In genomic region chr19:39160889-39161672, GRCh38 we compare ENCODE assay signal across 17 cellular contexts. TPM values are rescaled to one million over a fixed set of nuclear protein-coding genes. Genes with fewer than 3 reads are reported as not detected.
DNase-seq lines count a peak whose midpoint lies in the region; ATAC-seq, FAIRE-seq and TF ChIP-seq lines count a peak whose summit lies in the region.
"Had no signal": no experiment of that assay in that cellular context is flagged by ENCODE, and none has a peak within 500 bp of the region (broad histone marks: within the 10 kb centered on the region; RNA-seq: fewer than 3 reads in every experiment).

No MANE protein-coding gene starts in this region.

- H3K36me3 Mint-ChIP-seq in activated naive CD4-positive, alpha-beta T cell treated with anti-CD3 and anti-CD28 coated beads, Interleukin-2, amount 50 U/mL, for 72 hours = no peaks in the 10 kb centered on the region
- no peaks in the 10 kb centered on the region for H3K36me3 Mint-ChIP-seq in activated CD4-positive, alpha-beta T cell treated with anti-CD3 and anti-CD28 coated beads, Interleukin-2, amount 10 ng/mL, durations not matched to agents 24 days and 14 days (ENCODE audit: low read depth)

- no peak for FAIRE-seq in pancreas (lab: Jason Lieb, UNC)
- FAIRE-seq: G401.6 had no signal

- H3K9me3 Mint-ChIP-seq in activated naive CD4-positive, alpha-beta T cell treated with anti-CD3 and anti-CD28 coated beads, Interleukin-2, amount 50 U/mL, for 72 hours = no peaks in the 10 kb centered on the region
- H3K9me3 Mint-ChIP-seq in activated CD4-positive, alpha-beta T cell treated with anti-CD3 and anti-CD28 coated beads, Interleukin-2, amount 10 ng/mL, durations not matched to agents 24 days and 14 days = no peaks in the 10 kb centered on the region
- H3K9me3 Mint-ChIP-seq: activated T-cell treated with anti-CD3 and anti-CD28 coated beads, Interleukin-2, amount 50 U/mL, for 72 hours had no signal

- intact Hi-C loops in pancreas (cut with DNase I) = no loop called here
- intact Hi-C loops in activated CD4-positive, alpha-beta T cell treated with anti-CD3 and anti-CD28 coated beads, Interleukin-2, amount 10 ng/mL, durations not matched to agents 24 days and 14 days (cut with micrococcal nuclease) = no loop called here

- TF ChIP-seq CTCF in C4-2B (conservative IDR thresholded peaks at IDR 0.05) = no peak
- no peak for TF ChIP-seq CTCF in VCaP (conservative IDR thresholded peaks at IDR 0.05)
- no peak for TF ChIP-seq CTCF in fibroblast of lung (conservative IDR thresholded peaks at IDR 0.05 in 1 of 2, IDR thresholded peaks at IDR 0.05 in 1 of 2; ENCODE audit: low read depth in 1 of 2, low read length in 2 of 2)
- no peak for TF ChIP-seq CTCF in pancreas (IDR thresholded peaks at IDR 0.05)
- no peak for TF ChIP-seq CTCF in GM13977 (IDR thresholded peaks at IDR 0.05; ENCODE audit: extremely low read depth, insufficient read depth, missing control alignments)

- 76 to 85% methylated on average over 21 of the region's 21 CpGs for WGBS in pancreas, 2 donors

- H3K27ac ChIP-seq in C4-2B = peak overlapping the region; percentile 96
- peak overlapping the region; percentile 97 for H3K27ac ChIP-seq in VCaP
- peak overlapping the region; percentile 54 for H3K27ac ChIP-seq in fibroblast of lung (ENCODE audit: insufficient read depth, low read length)
- H3K27ac ChIP-seq in pancreas = no peak overlapping the region
- H3K27ac ChIP-seq: cardiac muscle cell, psoas muscle had no signal

- no peak overlapping the region for H3K9ac ChIP-seq in fibroblast of lung (ENCODE audit: insufficient read depth, low read length)

- H3K4me1 ChIP-seq in fibroblast of lung (ENCODE audit: control insufficient read depth, extremely low read depth, insufficient read depth, low read length) (no peaks in the 10 kb centered on the region), pancreas (peaks cover 24 to 44% (median 35%) of the 10 kb centered on the region in 3 donors)
- H3K4me1 ChIP-seq: psoas muscle had no signal

- ATAC-seq in pancreas (peak in 1 of 4 donors; percentile 6), GM21528 (IDR thresholded peaks at IDR 0.05; ENCODE audit: low FRiP score, unreplicated experiment) (no peak)
- ATAC-seq in activated naive CD4-positive, alpha-beta T cell treated with anti-CD3 and anti-CD28 coated beads, Interleukin-2, amount 50 U/mL, for 72 hours = no peak
- ATAC-seq: activated CD4-positive, CD25-positive, alpha-beta regulatory T cell treated with anti-CD3 and anti-CD28 coated beads, Interleukin-2, amount 50 U/mL, for 24 hours; activated T-cell treated with anti-CD3 and anti-CD28 coated beads, Interleukin-2, amount 50 U/mL, for 72 hours; psoas muscle had no signal

- peak; percentile 28 to 37 for DNase-seq in fibroblast of lung (ENCODE audit: low read depth in 2 of 2)
- peak in 4 of 6 donors; percentile 22 to 73 (median 45) for DNase-seq in pancreas
- DNase-seq in activated naive CD4-positive, alpha-beta T cell treated with anti-CD3 and anti-CD28 coated beads, Interleukin-2, amount 50 U/mL, for 72 hours (ENCODE audit: low spot score in 2 of 2) = no peak
- no peak for DNase-seq in activated CD4-positive, alpha-beta T cell treated with anti-CD3 and anti-CD28 coated beads, Interleukin-2, amount 10 ng/mL, durations not matched to agents 24 days and 14 days
- DNase-seq in GM13977 (ENCODE audit: low spot score) = no peak
- DNase-seq: activated T-cell treated with anti-CD3 and anti-CD28 coated beads, Interleukin-2, amount 50 U/mL, for 72 hours; NCI-H1417; NCI-H524 treated with DMSO at 0.1 percent for 48 hours had no signal

- peaks cover 14% of the 10 kb centered on the region for H3K4me1 Mint-ChIP-seq in activated CD4-positive, alpha-beta T cell treated with anti-CD3 and anti-CD28 coated beads, Interleukin-2, amount 10 ng/mL, durations not matched to agents 24 days and 14 days

- H3K36me3 ChIP-seq in fibroblast of lung (ENCODE audit: control insufficient read depth, insufficient read depth, low read length) = peaks cover 2% of the 10 kb centered on the region
- H3K36me3 ChIP-seq in pancreas = no peaks in the 10 kb centered on the region
- H3K36me3 ChIP-seq: cardiac muscle cell, uterus had no signal

- no peaks in the 10 kb centered on the region for H4K20me1 ChIP-seq in fibroblast of lung (ENCODE audit: control insufficient read depth, extremely low read depth, insufficient read depth, low read length)

- no peak overlapping the region for H2AFZ ChIP-seq in fibroblast of lung (ENCODE audit: low read length)

- peaks cover 38% of the 10 kb centered on the region for H3K79me2 ChIP-seq in fibroblast of lung (ENCODE audit: control insufficient read depth, insufficient read depth, low read length)

- H3K9me3 ChIP-seq in fibroblast of lung (ENCODE audit: control insufficient read depth, insufficient read depth, low read depth, low read length) = no peaks in the 10 kb centered on the region
- H3K9me3 ChIP-seq in pancreas = no peaks in the 10 kb centered on the region
- H3K9me3 ChIP-seq: psoas muscle, uterus had no signal

- H3K27me3 Mint-ChIP-seq in activated CD4-positive, alpha-beta T cell treated with anti-CD3 and anti-CD28 coated beads, Interleukin-2, amount 10 ng/mL, durations not matched to agents 24 days and 14 days = no peaks in the 10 kb centered on the region

- H3K27me3 ChIP-seq in fibroblast of lung (ENCODE audit: control insufficient read depth, insufficient read depth, low read length) (no peaks in the 10 kb centered on the region), pancreas (no peaks in the 10 kb centered on the region)
- H3K27me3 ChIP-seq: cardiac muscle cell, uterus had no signal

- no peak overlapping the region for H3K4me3 Mint-ChIP-seq in activated CD4-positive, alpha-beta T cell treated with anti-CD3 and anti-CD28 coated beads, Interleukin-2, amount 10 ng/mL, durations not matched to agents 24 days and 14 days
- H3K4me3 Mint-ChIP-seq: activated T-cell treated with anti-CD3 and anti-CD28 coated beads, Interleukin-2, amount 50 U/mL, for 72 hours had no signal

- peak overlapping the region; percentile 13 for H3K4me2 ChIP-seq in fibroblast of lung (ENCODE audit: extremely low read depth, insufficient read depth, low read length)

- H3K4me3 ChIP-seq in fibroblast of lung (replicated peaks in 1 of 4; ENCODE audit: control extremely low read depth in 1 of 4, insufficient read depth in 1 of 4, low read depth in 3 of 4, low read length in 4 of 4) (no peak overlapping the region), pancreas (no peak overlapping the region)
- H3K4me3 ChIP-seq: cardiac muscle cell, lung, psoas muscle, uterus had no signal

- in situ Hi-C loops in GM13977 (cut with MboI; ENCODE audit: low pct_unique_long_range_greater_than_20kb, low sequenced_read_pairs, unreplicated experiment) = no loop called here

- peak overlapping the region in 1 of 2 donors; percentile 32 for H3K27ac Mint-ChIP-seq in activated naive CD4-positive, alpha-beta T cell treated with anti-CD3 and anti-CD28 coated beads, Interleukin-2, amount 50 U/mL, for 72 hours
- no peak overlapping the region for H3K27ac Mint-ChIP-seq in activated CD4-positive, alpha-beta T cell treated with anti-CD3 and anti-CD28 coated beads, Interleukin-2, amount 10 ng/mL, durations not matched to agents 24 days and 14 days
- H3K27ac Mint-ChIP-seq: activated T-cell treated with anti-CD3 and anti-CD28 coated beads, Interleukin-2, amount 50 U/mL, for 72 hours had no signal

RNA-seq across cellular contexts. Expression of gene PAK4, which starts 35.5 kb away (rescaled TPM):
- total RNA-seq in fibroblast of lung (2.8 and 4.6 TPM in 2 replicates), pancreas (10 to 100 TPM; 19.4 to 37.2 (median 28.5) TPM)
- polyA plus RNA-seq in fibroblast of lung (8.4 and 17.7 TPM in 2 replicates), pancreas (10 to 100 TPM; 29.9 to 38.4 TPM)
- 16.0 and 33.5 TPM in 2 replicates for polyA plus RNA-seq in fibroblast of lung (2012)
- 50.7 and 112 TPM in 2 replicates for polyA minus RNA-seq in fibroblast of lung (ENCODE audit: low replicate concordance)
- total RNA-seq in activated naive CD4-positive, alpha-beta T cell treated with anti-CD3 and anti-CD28 coated beads, Interleukin-2, amount 50 U/mL, for 72 hours = 10 to 100 TPM; 15.6 to 19.4 TPM
- 14.8 and 16.9 TPM in 2 replicates for total RNA-seq in activated CD4-positive, alpha-beta T cell treated with anti-CD3 and anti-CD28 coated beads, Interleukin-2, amount 10 ng/mL, durations not matched to agents 24 days and 14 days

RNA-seq across cellular contexts. Expression of gene NCCRP1, which starts 35.7 kb away (rescaled TPM):
- total RNA-seq in fibroblast of lung (not detected in 2 replicates), pancreas (1 to 10 TPM; 1.6 to 8.5 (median 4.1) TPM)
- polyA plus RNA-seq in fibroblast of lung (0.02 TPM in 1 of 2 replicates, not detected in the other), pancreas (1 to 10 TPM in 1 of 2 donors, under 1 TPM in 1; 0.96 to 1.7 TPM)
- not detected in 2 replicates for polyA plus RNA-seq in fibroblast of lung (2012)
- polyA minus RNA-seq in fibroblast of lung (ENCODE audit: low replicate concordance) = not detected in 2 replicates
- total RNA-seq in activated naive CD4-positive, alpha-beta T cell treated with anti-CD3 and anti-CD28 coated beads, Interleukin-2, amount 50 U/mL, for 72 hours = not detected
- total RNA-seq in activated CD4-positive, alpha-beta T cell treated with anti-CD3 and anti-CD28 coated beads, Interleukin-2, amount 10 ng/mL, durations not matched to agents 24 days and 14 days = not detected in 2 replicates
- total RNA-seq: activated T-cell treated with anti-CD3 and anti-CD28 coated beads, Interleukin-2, amount 50 U/mL, for 72 hours; uterus had no signal

RNA-seq across cellular contexts. Expression of gene SYCN, which starts 43.0 kb away (rescaled TPM):
- not detected in 2 replicates for total RNA-seq in fibroblast of lung
- polyA plus RNA-seq in fibroblast of lung = not detected in 2 replicates
- polyA plus RNA-seq in fibroblast of lung (2012) = not detected in 2 replicates
- polyA minus RNA-seq in fibroblast of lung (ENCODE audit: low replicate concordance) = not detected in 2 replicates
- 1,000 to 10,000 TPM; 1,282 to 3,883 (median 2,778) TPM for total RNA-seq in pancreas
- polyA plus RNA-seq in pancreas = 1,000 to 10,000 TPM; 1,825 to 2,558 TPM
- not detected for total RNA-seq in activated naive CD4-positive, alpha-beta T cell treated with anti-CD3 and anti-CD28 coated beads, Interleukin-2, amount 50 U/mL, for 72 hours
- not detected in 2 replicates for total RNA-seq in activated CD4-positive, alpha-beta T cell treated with anti-CD3 and anti-CD28 coated beads, Interleukin-2, amount 10 ng/mL, durations not matched to agents 24 days and 14 days
- total RNA-seq: activated T-cell treated with anti-CD3 and anti-CD28 coated beads, Interleukin-2, amount 50 U/mL, for 72 hours; cardiac muscle cell; lung; uterus had no signal
- polyA plus RNA-seq: cardiac muscle cell, psoas muscle had no signal

Comparison
In these comparisons a context has a peak if more than half of its experiments do, and no peak if none do; other contexts are left out.
1. H3K27ac ChIP-seq: peak in C4-2B (single experiment), VCaP (single experiment) and fibroblast of lung (single experiment); none in pancreas (0 of 4).
2. DNase-seq: peak in fibroblast of lung (2 of 2) and pancreas (4 of 6); none in activated naive CD4-positive, alpha-beta T cell treated with anti-CD3 and anti-CD28 coated beads, Interleukin-2, amount 50 U/mL, for 72 hours (0 of 2), activated CD4-positive, alpha-beta T cell treated with anti-CD3 and anti-CD28 coated beads, Interleukin-2, amount 10 ng/mL, durations not matched to agents 24 days and 14 days (single experiment) and GM13977 (single experiment).
3. RNA of gene SYCN, which starts 43.0 kb away (total RNA-seq): 1,282 to 3,883 TPM in pancreas; not detected in fibroblast of lung, not detected in activated naive CD4-positive, alpha-beta T cell treated with anti-CD3 and anti-CD28 coated beads, Interleukin-2, amount 50 U/mL, for 72 hours and not detected in activated CD4-positive, alpha-beta T cell treated with anti-CD3 and anti-CD28 coated beads, Interleukin-2, amount 10 ng/mL, durations not matched to agents 24 days and 14 days; every median in the first group is over 1,000 times any median in the second.